In the genomic region with DNA sequence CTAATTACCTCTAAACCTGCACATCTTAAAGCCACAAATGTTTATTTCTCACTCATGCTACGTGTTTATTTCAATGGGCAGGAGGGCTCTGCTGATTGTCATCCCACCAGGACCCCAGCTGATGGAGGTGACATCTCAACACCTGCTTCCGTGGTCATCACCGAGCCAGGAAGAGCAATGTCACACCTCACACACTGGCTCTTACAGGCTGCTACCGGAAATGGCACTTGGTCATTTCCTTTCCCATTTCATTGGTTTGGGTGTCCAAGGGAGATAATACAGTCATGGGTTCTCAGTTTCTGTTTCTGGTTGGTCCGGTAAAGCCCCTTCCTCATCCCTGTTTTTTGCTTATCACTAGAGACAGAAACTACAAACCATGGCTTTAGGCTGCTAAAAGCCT, we compare ENCODE assay signal across 7 cellular contexts. TPM values are rescaled to one million over a fixed set of nuclear protein-coding genes. Genes with fewer than 3 reads are reported as not detected.
DNase-seq lines count a peak whose midpoint lies in the region; ATAC-seq lines count a peak whose summit lies in the region.

No MANE protein-coding gene starts in this region.

- DNase-seq in UCSD-AML1 (lab: John Stamatoyannopoulos, UW; ENCODE audit: unreplicated experiment) (peak; percentile 40), AG08395 (ENCODE audit: low spot score) (no peak), epidermal melanocyte (ENCODE audit: insufficient read length, low spot score) (no peak), mucosa of gallbladder (ENCODE audit: low spot score) (no peak)
- peak; percentile 16 to 28 for DNase-seq in stimulated activated CD8-positive, alpha-beta memory T cell treated with anti-CD3 and anti-CD28 coated beads, Interleukin-15, amount 100 ng/mL, for 4 hours (ENCODE audit: low read depth in 2 of 2)

- ATAC-seq in GM19025 (IDR thresholded peaks at IDR 0.05; ENCODE audit: low read depth, unreplicated experiment), result peak; percentile 86
- ATAC-seq in HG02678 (IDR thresholded peaks at IDR 0.05; ENCODE audit: unreplicated experiment), result peak; percentile 82

RNA-seq across cellular contexts. Expression of gene ABHD2, which starts 41.9 kb away (rescaled TPM):
- total RNA-seq in mucosa of gallbladder, result 430 TPM

Comparison
In these comparisons a context has a peak if more than half of its experiments do, and no peak if none do; other contexts are left out.
1. DNase-seq: peak in UCSD-AML1 (single experiment) and stimulated activated CD8-positive, alpha-beta memory T cell treated with anti-CD3 and anti-CD28 coated beads, Interleukin-15, amount 100 ng/mL, for 4 hours (2 of 2); none in AG08395 (single experiment), epidermal melanocyte (single experiment) and mucosa of gallbladder (single experiment).